Comparison of ENCODE assay signal across 1 cellular context in the genomic region with DNA sequence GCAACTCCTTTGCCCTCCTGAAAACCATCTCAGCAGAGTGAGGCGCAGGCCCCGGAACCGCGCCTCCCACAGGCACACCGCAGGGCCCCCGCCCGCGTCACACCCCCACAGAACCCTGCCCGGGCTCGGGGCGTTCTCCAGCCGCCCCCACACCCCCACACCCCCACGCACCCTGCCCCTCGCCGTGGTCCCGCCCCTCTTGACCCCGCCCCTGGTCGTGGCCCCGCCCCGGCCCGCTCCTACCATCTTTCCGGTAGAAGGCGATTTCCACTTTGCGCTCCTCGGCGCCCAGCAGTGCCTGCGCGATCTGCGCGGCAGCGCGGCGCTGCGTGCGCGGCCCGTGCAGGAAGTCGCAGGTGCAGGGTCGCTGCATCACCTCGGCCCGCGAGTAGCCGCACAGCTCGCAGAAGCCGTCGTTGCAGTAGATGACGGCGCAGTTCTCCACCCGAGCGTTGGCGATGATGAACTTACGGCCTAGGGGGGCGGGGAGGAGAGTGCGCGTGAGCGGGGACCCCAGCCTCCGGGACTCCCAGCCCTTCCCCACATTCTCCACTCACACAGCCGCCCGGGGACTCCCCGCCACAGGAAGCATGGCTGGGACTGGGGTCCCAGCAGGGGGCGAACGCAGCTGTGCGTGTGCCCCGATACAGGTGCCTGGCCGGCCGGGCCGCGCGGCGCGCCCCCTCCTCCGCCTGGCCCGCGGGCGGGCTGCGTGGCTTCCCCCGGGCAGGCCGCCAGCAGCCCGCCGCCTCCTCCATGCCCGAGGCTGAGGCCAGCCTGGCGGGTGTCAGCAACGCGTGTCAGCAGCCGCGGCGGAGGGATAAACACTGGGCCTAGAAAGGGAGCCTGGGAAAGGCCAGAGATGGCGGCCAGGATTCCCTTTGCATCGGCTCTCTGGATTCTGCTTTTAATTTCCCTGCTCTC.
TF ChIP-seq lines count a peak whose summit lies in the region.

No MANE protein-coding gene starts in this region.

TF ChIP-seq in K562, 482 proteins besides CTCF, POLR2A, EP300 and RAD21 (continued from another document and continues in another):
- TF ChIP-seq, protein P1, sequence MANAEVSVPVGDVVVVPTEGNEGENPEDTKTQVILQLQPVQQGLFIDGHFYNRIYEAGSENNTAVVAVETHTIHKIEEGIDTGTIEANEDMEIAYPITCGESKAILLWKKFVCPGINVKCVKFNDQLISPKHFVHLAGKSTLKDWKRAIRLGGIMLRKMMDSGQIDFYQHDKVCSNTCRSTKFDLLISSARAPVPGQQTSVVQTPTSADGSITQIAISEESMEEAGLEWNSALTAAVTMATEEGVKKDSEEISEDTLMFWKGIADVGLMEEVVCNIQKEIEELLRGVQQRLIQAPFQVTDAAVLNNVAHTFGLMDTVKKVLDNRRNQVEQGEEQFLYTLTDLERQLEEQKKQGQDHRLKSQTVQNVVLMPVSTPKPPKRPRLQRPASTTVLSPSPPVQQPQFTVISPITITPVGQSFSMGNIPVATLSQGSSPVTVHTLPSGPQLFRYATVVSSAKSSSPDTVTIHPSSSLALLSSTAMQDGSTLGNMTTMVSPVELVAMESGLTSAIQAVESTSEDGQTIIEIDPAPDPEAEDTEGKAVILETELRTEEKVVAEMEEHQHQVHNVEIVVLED (CRISPR knock-in tag; IDR thresholded peaks at IDR 0.05), result peak; percentile 67
- TF ChIP-seq KLF10 (CRISPR knock-in tag; IDR thresholded peaks at IDR 0.05), result no peak
- TF ChIP-seq NFYB (IDR thresholded peaks at IDR 0.05; ENCODE audit: extremely low read depth, insufficient read length), result no peak
- no peak for TF ChIP-seq POLR3G (IDR thresholded peaks at IDR 0.05; ENCODE audit: extremely low read depth, insufficient read length, insufficient replicate concordance)
- no peak for TF ChIP-seq IRF2 (CRISPR knock-in tag; IDR thresholded peaks at IDR 0.05)
- TF ChIP-seq, protein P2, sequence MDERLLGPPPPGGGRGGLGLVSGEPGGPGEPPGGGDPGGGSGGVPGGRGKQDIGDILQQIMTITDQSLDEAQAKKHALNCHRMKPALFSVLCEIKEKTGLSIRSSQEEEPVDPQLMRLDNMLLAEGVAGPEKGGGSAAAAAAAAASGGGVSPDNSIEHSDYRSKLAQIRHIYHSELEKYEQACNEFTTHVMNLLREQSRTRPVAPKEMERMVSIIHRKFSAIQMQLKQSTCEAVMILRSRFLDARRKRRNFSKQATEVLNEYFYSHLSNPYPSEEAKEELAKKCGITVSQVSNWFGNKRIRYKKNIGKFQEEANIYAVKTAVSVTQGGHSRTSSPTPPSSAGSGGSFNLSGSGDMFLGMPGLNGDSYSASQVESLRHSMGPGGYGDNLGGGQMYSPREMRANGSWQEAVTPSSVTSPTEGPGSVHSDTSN (CRISPR knock-in tag; IDR thresholded peaks at IDR 0.05; ENCODE audit: low read depth), result no peak
- TF ChIP-seq, protein P2 (tag; conservative IDR thresholded peaks at IDR 0.05; ENCODE audit: low read depth), result no peak
- TF ChIP-seq, protein P3, sequence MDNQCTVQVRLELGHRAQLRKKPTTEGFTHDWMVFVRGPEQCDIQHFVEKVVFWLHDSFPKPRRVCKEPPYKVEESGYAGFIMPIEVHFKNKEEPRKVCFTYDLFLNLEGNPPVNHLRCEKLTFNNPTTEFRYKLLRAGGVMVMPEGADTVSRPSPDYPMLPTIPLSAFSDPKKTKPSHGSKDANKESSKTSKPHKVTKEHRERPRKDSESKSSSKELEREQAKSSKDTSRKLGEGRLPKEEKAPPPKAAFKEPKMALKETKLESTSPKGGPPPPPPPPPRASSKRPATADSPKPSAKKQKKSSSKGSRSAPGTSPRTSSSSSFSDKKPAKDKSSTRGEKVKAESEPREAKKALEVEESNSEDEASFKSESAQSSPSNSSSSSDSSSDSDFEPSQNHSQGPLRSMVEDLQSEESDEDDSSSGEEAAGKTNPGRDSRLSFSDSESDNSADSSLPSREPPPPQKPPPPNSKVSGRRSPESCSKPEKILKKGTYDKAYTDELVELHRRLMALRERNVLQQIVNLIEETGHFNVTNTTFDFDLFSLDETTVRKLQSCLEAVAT (IDR thresholded peaks at IDR 0.05), result peak in 1 of 2 experiments; percentile 20; a peak in 1 of 4 replicates
- TF ChIP-seq, protein P4, sequence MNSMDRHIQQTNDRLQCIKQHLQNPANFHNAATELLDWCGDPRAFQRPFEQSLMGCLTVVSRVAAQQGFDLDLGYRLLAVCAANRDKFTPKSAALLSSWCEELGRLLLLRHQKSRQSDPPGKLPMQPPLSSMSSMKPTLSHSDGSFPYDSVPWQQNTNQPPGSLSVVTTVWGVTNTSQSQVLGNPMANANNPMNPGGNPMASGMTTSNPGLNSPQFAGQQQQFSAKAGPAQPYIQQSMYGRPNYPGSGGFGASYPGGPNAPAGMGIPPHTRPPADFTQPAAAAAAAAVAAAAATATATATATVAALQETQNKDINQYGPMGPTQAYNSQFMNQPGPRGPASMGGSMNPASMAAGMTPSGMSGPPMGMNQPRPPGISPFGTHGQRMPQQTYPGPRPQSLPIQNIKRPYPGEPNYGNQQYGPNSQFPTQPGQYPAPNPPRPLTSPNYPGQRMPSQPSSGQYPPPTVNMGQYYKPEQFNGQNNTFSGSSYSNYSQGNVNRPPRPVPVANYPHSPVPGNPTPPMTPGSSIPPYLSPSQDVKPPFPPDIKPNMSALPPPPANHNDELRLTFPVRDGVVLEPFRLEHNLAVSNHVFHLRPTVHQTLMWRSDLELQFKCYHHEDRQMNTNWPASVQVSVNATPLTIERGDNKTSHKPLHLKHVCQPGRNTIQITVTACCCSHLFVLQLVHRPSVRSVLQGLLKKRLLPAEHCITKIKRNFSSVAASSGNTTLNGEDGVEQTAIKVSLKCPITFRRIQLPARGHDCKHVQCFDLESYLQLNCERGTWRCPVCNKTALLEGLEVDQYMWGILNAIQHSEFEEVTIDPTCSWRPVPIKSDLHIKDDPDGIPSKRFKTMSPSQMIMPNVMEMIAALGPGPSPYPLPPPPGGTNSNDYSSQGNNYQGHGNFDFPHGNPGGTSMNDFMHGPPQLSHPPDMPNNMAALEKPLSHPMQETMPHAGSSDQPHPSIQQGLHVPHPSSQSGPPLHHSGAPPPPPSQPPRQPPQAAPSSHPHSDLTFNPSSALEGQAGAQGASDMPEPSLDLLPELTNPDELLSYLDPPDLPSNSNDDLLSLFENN (IDR thresholded peaks at IDR 0.05; ENCODE audit: low read depth in 2 of 2, low read length in 2 of 2), result 0 out of 4 replicates have a peak, but pooled peaks of 1 of the 2 experiments have one; percentile 10
- TF ChIP-seq HDAC1 (IDR thresholded peaks at IDR 0.05), result peak in 1 of 2 experiments; percentile 91; a peak in 2 of 4 replicates
- no peak; a peak in 1 of 4 replicates for TF ChIP-seq TBL1XR1 (IDR thresholded peaks at IDR 0.05; ENCODE audit: low read length in 2 of 2)
- TF ChIP-seq ZNF561 (CRISPR knock-in tag; conservative IDR thresholded peaks at IDR 0.05), result no peak
- TF ChIP-seq, protein P5, sequence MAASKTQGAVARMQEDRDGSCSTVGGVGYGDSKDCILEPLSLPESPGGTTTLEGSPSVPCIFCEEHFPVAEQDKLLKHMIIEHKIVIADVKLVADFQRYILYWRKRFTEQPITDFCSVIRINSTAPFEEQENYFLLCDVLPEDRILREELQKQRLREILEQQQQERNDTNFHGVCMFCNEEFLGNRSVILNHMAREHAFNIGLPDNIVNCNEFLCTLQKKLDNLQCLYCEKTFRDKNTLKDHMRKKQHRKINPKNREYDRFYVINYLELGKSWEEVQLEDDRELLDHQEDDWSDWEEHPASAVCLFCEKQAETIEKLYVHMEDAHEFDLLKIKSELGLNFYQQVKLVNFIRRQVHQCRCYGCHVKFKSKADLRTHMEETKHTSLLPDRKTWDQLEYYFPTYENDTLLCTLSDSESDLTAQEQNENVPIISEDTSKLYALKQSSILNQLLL (CRISPR knock-in tag; IDR thresholded peaks at IDR 0.05; ENCODE audit: borderline replicate concordance), result no peak
- TF ChIP-seq, protein P6, sequence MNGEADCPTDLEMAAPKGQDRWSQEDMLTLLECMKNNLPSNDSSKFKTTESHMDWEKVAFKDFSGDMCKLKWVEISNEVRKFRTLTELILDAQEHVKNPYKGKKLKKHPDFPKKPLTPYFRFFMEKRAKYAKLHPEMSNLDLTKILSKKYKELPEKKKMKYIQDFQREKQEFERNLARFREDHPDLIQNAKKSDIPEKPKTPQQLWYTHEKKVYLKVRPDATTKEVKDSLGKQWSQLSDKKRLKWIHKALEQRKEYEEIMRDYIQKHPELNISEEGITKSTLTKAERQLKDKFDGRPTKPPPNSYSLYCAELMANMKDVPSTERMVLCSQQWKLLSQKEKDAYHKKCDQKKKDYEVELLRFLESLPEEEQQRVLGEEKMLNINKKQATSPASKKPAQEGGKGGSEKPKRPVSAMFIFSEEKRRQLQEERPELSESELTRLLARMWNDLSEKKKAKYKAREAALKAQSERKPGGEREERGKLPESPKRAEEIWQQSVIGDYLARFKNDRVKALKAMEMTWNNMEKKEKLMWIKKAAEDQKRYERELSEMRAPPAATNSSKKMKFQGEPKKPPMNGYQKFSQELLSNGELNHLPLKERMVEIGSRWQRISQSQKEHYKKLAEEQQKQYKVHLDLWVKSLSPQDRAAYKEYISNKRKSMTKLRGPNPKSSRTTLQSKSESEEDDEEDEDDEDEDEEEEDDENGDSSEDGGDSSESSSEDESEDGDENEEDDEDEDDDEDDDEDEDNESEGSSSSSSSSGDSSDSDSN (IDR thresholded peaks at IDR 0.05; ENCODE audit: borderline replicate concordance in 1 of 2, low read depth in 2 of 2, low read length in 2 of 2), result peak in 1 of 2 experiments; percentile 76; a peak in 2 of 4 replicates
- TF ChIP-seq ZFP30 (CRISPR knock-in tag; IDR thresholded peaks at IDR 0.05; ENCODE audit: borderline replicate concordance), result no peak
- TF ChIP-seq ARID1B (IDR thresholded peaks at IDR 0.05), result peak; percentile 58
- TF ChIP-seq RB1 (IDR thresholded peaks at IDR 0.05; ENCODE audit: low read depth), result peak; percentile 82
- TF ChIP-seq ZFPM2 (CRISPR knock-in tag; IDR thresholded peaks at IDR 0.05), result 0 out of 2 replicates have a peak, but pooled peaks have one; percentile 35
- peak; percentile 70; the same call in 1 of the 2 replicates for TF ChIP-seq EP400 (IDR thresholded peaks at IDR 0.05)
- peak; percentile 59 for TF ChIP-seq NFIC (IDR thresholded peaks at IDR 0.05)
- TF ChIP-seq HNRNPLL (IDR thresholded peaks at IDR 0.05; ENCODE audit: low read depth, low read length, poor library complexity, severe bottlenecking), result peak; percentile 98
- TF ChIP-seq CXXC5 (CRISPR knock-in tag; IDR thresholded peaks at IDR 0.05), result peak; percentile 93
- no peak for TF ChIP-seq CBFB (CRISPR knock-in tag; IDR thresholded peaks at IDR 0.05)
- no peak for TF ChIP-seq ZNF384 (IDR thresholded peaks at IDR 0.05; ENCODE audit: low read depth, low read length)
- TF ChIP-seq NCOR1 (IDR thresholded peaks at IDR 0.05), result no peak
- TF ChIP-seq POLR2AphosphoS2 (IDR thresholded peaks at IDR 0.05; ENCODE audit: low read length), result 0 out of 2 replicates have a peak, but pooled peaks have one; percentile 46
- TF ChIP-seq ZBTB8A (IDR thresholded peaks at IDR 0.05; ENCODE audit: partially characterized antibody), result no peak
- TF ChIP-seq SRSF7 (optimal IDR thresholded peaks at IDR 0.05; ENCODE audit: low read depth, low read length), result no peak
- TF ChIP-seq SNRNP70 (optimal IDR thresholded peaks at IDR 0.05; ENCODE audit: low read depth, low read length), result no peak
- TF ChIP-seq, protein P7, sequence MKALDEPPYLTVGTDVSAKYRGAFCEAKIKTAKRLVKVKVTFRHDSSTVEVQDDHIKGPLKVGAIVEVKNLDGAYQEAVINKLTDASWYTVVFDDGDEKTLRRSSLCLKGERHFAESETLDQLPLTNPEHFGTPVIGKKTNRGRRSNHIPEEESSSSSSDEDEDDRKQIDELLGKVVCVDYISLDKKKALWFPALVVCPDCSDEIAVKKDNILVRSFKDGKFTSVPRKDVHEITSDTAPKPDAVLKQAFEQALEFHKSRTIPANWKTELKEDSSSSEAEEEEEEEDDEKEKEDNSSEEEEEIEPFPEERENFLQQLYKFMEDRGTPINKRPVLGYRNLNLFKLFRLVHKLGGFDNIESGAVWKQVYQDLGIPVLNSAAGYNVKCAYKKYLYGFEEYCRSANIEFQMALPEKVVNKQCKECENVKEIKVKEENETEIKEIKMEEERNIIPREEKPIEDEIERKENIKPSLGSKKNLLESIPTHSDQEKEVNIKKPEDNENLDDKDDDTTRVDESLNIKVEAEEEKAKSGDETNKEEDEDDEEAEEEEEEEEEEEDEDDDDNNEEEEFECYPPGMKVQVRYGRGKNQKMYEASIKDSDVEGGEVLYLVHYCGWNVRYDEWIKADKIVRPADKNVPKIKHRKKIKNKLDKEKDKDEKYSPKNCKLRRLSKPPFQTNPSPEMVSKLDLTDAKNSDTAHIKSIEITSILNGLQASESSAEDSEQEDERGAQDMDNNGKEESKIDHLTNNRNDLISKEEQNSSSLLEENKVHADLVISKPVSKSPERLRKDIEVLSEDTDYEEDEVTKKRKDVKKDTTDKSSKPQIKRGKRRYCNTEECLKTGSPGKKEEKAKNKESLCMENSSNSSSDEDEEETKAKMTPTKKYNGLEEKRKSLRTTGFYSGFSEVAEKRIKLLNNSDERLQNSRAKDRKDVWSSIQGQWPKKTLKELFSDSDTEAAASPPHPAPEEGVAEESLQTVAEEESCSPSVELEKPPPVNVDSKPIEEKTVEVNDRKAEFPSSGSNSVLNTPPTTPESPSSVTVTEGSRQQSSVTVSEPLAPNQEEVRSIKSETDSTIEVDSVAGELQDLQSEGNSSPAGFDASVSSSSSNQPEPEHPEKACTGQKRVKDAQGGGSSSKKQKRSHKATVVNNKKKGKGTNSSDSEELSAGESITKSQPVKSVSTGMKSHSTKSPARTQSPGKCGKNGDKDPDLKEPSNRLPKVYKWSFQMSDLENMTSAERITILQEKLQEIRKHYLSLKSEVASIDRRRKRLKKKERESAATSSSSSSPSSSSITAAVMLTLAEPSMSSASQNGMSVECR (CRISPR knock-in tag; IDR thresholded peaks at IDR 0.05), result no peak; the same call in 1 of the 2 replicates
- TF ChIP-seq, protein P8, sequence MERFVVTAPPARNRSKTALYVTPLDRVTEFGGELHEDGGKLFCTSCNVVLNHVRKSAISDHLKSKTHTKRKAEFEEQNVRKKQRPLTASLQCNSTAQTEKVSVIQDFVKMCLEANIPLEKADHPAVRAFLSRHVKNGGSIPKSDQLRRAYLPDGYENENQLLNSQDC (CRISPR knock-in tag; IDR thresholded peaks at IDR 0.05), result no peak
- no peak for TF ChIP-seq ZNF282 (CRISPR knock-in tag; IDR thresholded peaks at IDR 0.05)
- TF ChIP-seq GATA2 (CRISPR knock-in tag; IDR thresholded peaks at IDR 0.05), result no peak
- no peak for TF ChIP-seq ZNF197 (CRISPR knock-in tag; IDR thresholded peaks at IDR 0.05; ENCODE audit: low read depth)
- TF ChIP-seq CEBPB (tag; IDR thresholded peaks at IDR 0.05), result no peak
- TF ChIP-seq ATF7 (IDR thresholded peaks at IDR 0.05), result peak; percentile 80
- no peak for TF ChIP-seq SIRT6 (IDR thresholded peaks at IDR 0.05; ENCODE audit: low read depth, low read length)
